12 cellular contexts compared by ENCODE assay signal in genomic region chr3:39637807-39638206, GRCh38.
DNase-seq lines count a peak whose midpoint lies in the region; ATAC-seq, FAIRE-seq and TF ChIP-seq lines count a peak whose summit lies in the region.
"Had no signal": no experiment of that assay in that cellular context is flagged by ENCODE, and none has a peak within 500 bp of the region (broad histone marks: within the 10 kb centered on the region; RNA-seq: fewer than 3 reads in every experiment).

No MANE protein-coding gene starts in this region.

- FAIRE-seq in HTR-8/SVneo (lab: Jason Lieb, UNC) (no peak), keratinocyte (lab: Jason Lieb, UNC) (peak; percentile 44)
- FAIRE-seq: islet of Langerhans had no signal

- H3K27ac ChIP-seq in VCaP = no peak overlapping the region
- H3K27ac ChIP-seq in keratinocyte (ENCODE audit: control insufficient read depth, insufficient read depth, low read length) = no peak overlapping the region
- H3K27ac ChIP-seq: upper lobe of left lung had no signal

- no peaks in the 10 kb centered on the region for H3K79me2 ChIP-seq in keratinocyte (ENCODE audit: control insufficient read depth, insufficient read depth, low read length)

- H3K36me3 Mint-ChIP-seq in activated naive CD8-positive, alpha-beta T cell treated with anti-CD3 and anti-CD28 coated beads for 36 hours = no peaks in the 10 kb centered on the region

- no peak overlapping the region for H3K4me2 ChIP-seq in keratinocyte (ENCODE audit: control insufficient read depth, extremely low read depth, insufficient read depth, low read depth, low read length)

- H3K27me3 ChIP-seq in keratinocyte (ENCODE audit: control insufficient read depth, extremely low read depth, insufficient read depth, low read length) = no peaks in the 10 kb centered on the region
- H3K27me3 ChIP-seq: upper lobe of left lung had no signal

- ATAC-seq in HG02623 (IDR thresholded peaks at IDR 0.05; ENCODE audit: unreplicated experiment) (no peak), HG03175 (IDR thresholded peaks at IDR 0.05; ENCODE audit: unreplicated experiment) (no peak), HG03442 (IDR thresholded peaks at IDR 0.05; ENCODE audit: unreplicated experiment) (no peak)

- no peak overlapping the region for H3K27ac Mint-ChIP-seq in activated naive CD8-positive, alpha-beta T cell treated with anti-CD3 and anti-CD28 coated beads for 36 hours

- no peaks in the 10 kb centered on the region for H3K9me3 ChIP-seq in keratinocyte (ENCODE audit: control insufficient read depth, low read depth, low read length)
- H3K9me3 ChIP-seq: upper lobe of left lung had no signal

- no peaks in the 10 kb centered on the region for H4K20me1 ChIP-seq in keratinocyte (ENCODE audit: control insufficient read depth, extremely low read depth, insufficient read depth, low read length)

- H2AFZ ChIP-seq in keratinocyte (ENCODE audit: control insufficient read depth, low read length) = no peak overlapping the region

- no peaks in the 10 kb centered on the region for H3K36me3 ChIP-seq in keratinocyte (ENCODE audit: control insufficient read depth in 2 of 2, extremely low read depth in 1 of 2, insufficient read depth in 2 of 2, low read length in 2 of 2)
- H3K36me3 ChIP-seq: upper lobe of left lung had no signal

- H3K9me3 Mint-ChIP-seq in activated naive CD8-positive, alpha-beta T cell treated with anti-CD3 and anti-CD28 coated beads for 36 hours = no peaks in the 10 kb centered on the region

- H3K4me3 Mint-ChIP-seq in activated naive CD8-positive, alpha-beta T cell treated with anti-CD3 and anti-CD28 coated beads for 36 hours = no peak overlapping the region

- peaks cover 15% of the 10 kb centered on the region for H3K4me1 ChIP-seq in keratinocyte (ENCODE audit: control insufficient read depth, extremely low read depth, insufficient read depth, low read length)
- H3K4me1 ChIP-seq: upper lobe of left lung had no signal

- TF ChIP-seq CTCF in VCaP (conservative IDR thresholded peaks at IDR 0.05) = peak; percentile 63
- peak in 2 of 3 experiments; percentile 39 to 46 for TF ChIP-seq CTCF in keratinocyte (optimal IDR thresholded peaks at IDR 0.05 in 1 of 3, IDR thresholded peaks at IDR 0.05 in 1 of 3, conservative IDR thresholded peaks at IDR 0.05 in 1 of 3; ENCODE audit: extremely low read depth in 1 of 3, insufficient read depth in 2 of 3, low read length in 3 of 3)

- no peak overlapping the region for H3K9ac ChIP-seq in keratinocyte (ENCODE audit: control insufficient read depth, extremely low read depth, insufficient read depth, low read length)

- H3K9me1 ChIP-seq in keratinocyte (ENCODE audit: control insufficient read depth, extremely low read depth, insufficient read depth, low read length) = no peaks in the 10 kb centered on the region

- H3K4me1 Mint-ChIP-seq in activated naive CD8-positive, alpha-beta T cell treated with anti-CD3 and anti-CD28 coated beads for 36 hours = peaks cover 16% of the 10 kb centered on the region

- no peak overlapping the region for H3K4me3 ChIP-seq in keratinocyte (ENCODE audit: control insufficient read depth in 2 of 3, extremely low read depth in 1 of 3, insufficient read depth in 2 of 3, low read depth in 1 of 3, low read length in 3 of 3)
- H3K4me3 ChIP-seq: upper lobe of left lung had no signal

- DNase-seq in COLO829 (ENCODE audit: low spot score) = peak; percentile 78
- DNase-seq in HTR-8/SVneo (ENCODE audit: insufficient read length, low spot score) = peak; percentile 19
- peak; percentile 32 for DNase-seq in keratinocyte (ENCODE audit: low read depth, low spot score)
- no peak for DNase-seq in activated naive CD8-positive, alpha-beta T cell treated with anti-CD3 and anti-CD28 coated beads for 36 hours
- DNase-seq: activated naive CD4-positive, alpha-beta T cell treated with anti-CD3 and anti-CD28 coated beads, Interleukin-2, amount 50 U/mL, for 16 hours; stimulated activated CD4-positive, alpha-beta T cell treated with anti-CD3 and anti-CD28 coated beads, Interleukin-15, amount 100 ng/mL, for 24 hours; upper lobe of left lung had no signal

- dilution Hi-C loops in keratinocyte (cut with MboI; ENCODE audit: extremely low pct_ligation_motif_present, low sequenced_read_pairs) = no loop called here

- peaks cover 17% of the 10 kb centered on the region for H3K27me3 Mint-ChIP-seq in activated naive CD8-positive, alpha-beta T cell treated with anti-CD3 and anti-CD28 coated beads for 36 hours
